ENCODE assay signal across 22 cellular contexts in the genomic region with DNA sequence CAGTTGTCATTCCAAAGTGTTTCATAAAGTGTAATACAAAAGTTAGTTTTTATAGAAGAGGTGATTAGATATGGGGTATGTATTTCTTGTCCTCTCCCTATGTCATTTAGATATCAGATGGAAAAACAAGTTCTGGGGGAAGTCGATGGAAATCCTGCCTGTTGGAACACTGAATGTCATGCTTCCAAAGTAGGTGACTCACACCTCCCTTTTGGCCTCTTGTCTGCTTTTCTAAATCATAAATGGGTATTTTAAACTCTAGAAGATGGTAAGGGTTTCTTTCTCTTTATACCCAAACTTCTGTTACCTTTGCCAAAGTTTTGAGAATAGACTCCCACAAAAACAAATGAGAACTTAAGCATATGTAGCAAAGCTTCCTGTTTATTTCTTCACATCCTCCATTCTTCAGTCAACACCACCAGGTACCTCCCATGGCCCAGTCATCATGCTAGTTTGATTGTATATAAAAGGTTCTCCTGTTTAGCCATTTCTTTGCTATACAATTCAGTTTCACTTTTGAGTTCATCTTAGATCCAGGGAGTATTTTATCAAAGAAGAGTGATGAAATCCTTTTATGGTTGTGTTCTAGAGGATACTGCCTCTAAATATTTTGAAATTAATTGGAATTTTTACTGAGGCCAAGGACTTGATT.
DNase-seq lines count a peak whose midpoint lies in the region; ATAC-seq, FAIRE-seq and TF ChIP-seq lines count a peak whose summit lies in the region.
"Had no signal": no experiment of that assay in that cellular context is flagged by ENCODE, and none has a peak within 500 bp of the region (broad histone marks: within the 10 kb centered on the region; RNA-seq: fewer than 3 reads in every experiment).

No MANE protein-coding gene starts in this region.

- FAIRE-seq in bronchial epithelial cell (lab: Jason Lieb, UNC), result no peak
- FAIRE-seq: frontal cortex, HTR-8/SVneo had no signal

- no peak for ATAC-seq in HG02870 (IDR thresholded peaks at IDR 0.05; ENCODE audit: unreplicated experiment)
- ATAC-seq: activated CD4-positive, CD25-positive, alpha-beta regulatory T cell treated with anti-CD3 and anti-CD28 coated beads, Interleukin-2, amount 50 U/mL, for 24 hours; HCT116 had no signal

- no peak for TF ChIP-seq CTCF in bronchial epithelial cell (IDR thresholded peaks at IDR 0.05; ENCODE audit: insufficient read depth, low read length, severe bottlenecking)

- DNase-seq in ELR (ENCODE audit: low read depth) (peak; percentile 15), LHCN-M2 (ENCODE audit: low read depth) (peak; percentile 33), bronchial epithelial cell (ENCODE audit: low read depth) (peak; percentile 40), iris pigment epithelial cell (ENCODE audit: low read depth) (peak; percentile 26), NCI-H187 (lab: John Stamatoyannopoulos, UW) (no peak)
- DNase-seq in activated T-cell treated with anti-CD3 and anti-CD28 coated beads, Interleukin-2, amount 50 U/mL, for 1 hour, result no peak
- DNase-seq: CD4-positive, alpha-beta memory T cell; Karpas-422; kidney; NCI-H1092 treated with DMSO at 0.1 percent for 48 hours; NCI-H2029 treated with DMSO at 0.1 percent for 48 hours; SHP77; stimulated activated CD4-positive, alpha-beta T cell treated with anti-CD3 and anti-CD28 coated beads, Interleukin-2, amount 100 ng/mL, for 48 hours; stimulated activated naive CD4-positive, alpha-beta T cell; thyroid gland had no signal

- no peak overlapping the region for H3K4me3 ChIP-seq in bronchial epithelial cell (ENCODE audit: low read depth, low read length)
- H3K4me3 ChIP-seq: breast epithelium, lung, thyroid gland had no signal

- no peaks in the 10 kb centered on the region for H3K27me3 ChIP-seq in bronchial epithelial cell (ENCODE audit: control insufficient read depth, insufficient read depth, low read length)
- H3K27me3 ChIP-seq: breast epithelium, thyroid gland had no signal

- peaks cover 1% of the 10 kb centered on the region for H3K36me3 ChIP-seq in bronchial epithelial cell (ENCODE audit: control insufficient read depth, insufficient read depth, low read length)
- H3K36me3 ChIP-seq: breast epithelium, thyroid gland had no signal

Comparison
In these comparisons a context has a peak if more than half of its experiments do, and no peak if none do; other contexts are left out.
1. DNase-seq: peak in ELR (single experiment), LHCN-M2 (single experiment), bronchial epithelial cell (single experiment) and iris pigment epithelial cell (single experiment); none in NCI-H187 (0 of 2) and activated T-cell treated with anti-CD3 and anti-CD28 coated beads, Interleukin-2, amount 50 U/mL, for 1 hour (single experiment).